In genomic region chr14:88559852-88560251, GRCh38 we compare ENCODE assay signal across 10 cellular contexts. TPM values are rescaled to one million over a fixed set of nuclear protein-coding genes. Genes with fewer than 3 reads are reported as not detected.
DNase-seq lines count a peak whose midpoint lies in the region; ATAC-seq and TF ChIP-seq lines count a peak whose summit lies in the region.
"Had no signal": no experiment of that assay in that cellular context is flagged by ENCODE, and none has a peak within 500 bp of the region (broad histone marks: within the 10 kb centered on the region; RNA-seq: fewer than 3 reads in every experiment).

No MANE protein-coding gene starts in this region.

- DNase-seq in left ventricle myocardium inferior (no peak), left cardiac atrium (no peak), Peyer's patch (no peak), foreskin melanocyte (peak; percentile 60)
- no peak for DNase-seq in stimulated activated naive CD4-positive, alpha-beta T cell treated with Interleukin-2 at 50 U/mL for 16 hours (lab: John Stamatoyannopoulos, UW)
- no peak for DNase-seq in activated CD4-positive, alpha-beta T cell treated with anti-CD3 and anti-CD28 coated beads, Interleukin-2, amount 50 U/mL, for 48 hours

- TF ChIP-seq CTCF in left ventricle myocardium inferior (IDR thresholded peaks at IDR 0.05; ENCODE audit: borderline replicate concordance) (peak; percentile 53), Peyer's patch (IDR thresholded peaks at IDR 0.05) (peak in 4 of 6 experiments; percentile 17 to 53 (median 46))

- peaks cover 46% of the 10 kb centered on the region for H3K4me1 ChIP-seq in left ventricle myocardium inferior
- H3K4me1 ChIP-seq in Peyer's patch, result peaks cover 0 to 15% (median 0%) of the 10 kb centered on the region in 4 donors

- no peak for TF ChIP-seq POLR2A in Peyer's patch (IDR thresholded peaks at IDR 0.05)

- ATAC-seq in left cardiac atrium, result no peak
- no peak for ATAC-seq in HG03039 (IDR thresholded peaks at IDR 0.05; ENCODE audit: unreplicated experiment)
- no peak for ATAC-seq in GM21717 (IDR thresholded peaks at IDR 0.05; ENCODE audit: unreplicated experiment)

- no peak overlapping the region for H3K27ac ChIP-seq in left ventricle myocardium inferior (replicated peaks)
- no peak overlapping the region for H3K27ac ChIP-seq in Peyer's patch
- H3K27ac ChIP-seq: HL-60 had no signal

- H3K27me3 ChIP-seq in left ventricle myocardium inferior (ENCODE audit: low read depth) (no peaks in the 10 kb centered on the region), Peyer's patch (no peaks in the 10 kb centered on the region)

- intact Hi-C loops in left ventricle myocardium inferior (cut with micrococcal nuclease), result loop anchor here (5.0 kb wide), 1 partner anchor 68 kb away; no protein-coding TSS in a partner anchor
- intact Hi-C loops in left cardiac atrium (cut with DNase I), result loop anchor here (5.0 to 10.0 kb wide), 4 partner anchors 65 to 545 kb away; partner anchors contain the start of gene SPATA7 (in 1 of the 2)

- H3K9me3 ChIP-seq in left ventricle myocardium inferior (replicated peaks) (no peaks in the 10 kb centered on the region), Peyer's patch (no peaks in the 10 kb centered on the region)

- H3K4me3 ChIP-seq in left ventricle myocardium inferior (no peak overlapping the region), Peyer's patch (no peak overlapping the region)
- H3K4me3 ChIP-seq: lung had no signal

- H3K36me3 ChIP-seq in left ventricle myocardium inferior (no peaks in the 10 kb centered on the region), Peyer's patch (no peaks in the 10 kb centered on the region)

RNA-seq across cellular contexts. Expression of gene ZC3H14, which starts 3.0 kb away (rescaled TPM):
- 44.1 TPM for total RNA-seq in left ventricle myocardium inferior
- 10 to 100 TPM; 38.0 to 41.4 TPM for total RNA-seq in left cardiac atrium
- total RNA-seq in Peyer's patch, result 10 to 100 TPM; 62.9 to 93.3 (median 65.9) TPM

RNA-seq across cellular contexts. Expression of gene PTPN21, which starts 5.0 kb away (rescaled TPM):
- 42.3 TPM for total RNA-seq in left ventricle myocardium inferior
- total RNA-seq in left cardiac atrium, result 10 to 100 TPM; 33.5 to 35.0 TPM
- 10 to 100 TPM; 15.7 to 20.8 (median 17.6) TPM for total RNA-seq in Peyer's patch
